ENCODE assay signal across 11 cellular contexts in genomic region chr10:96496281-96496925, GRCh38. TPM values are rescaled to one million over a fixed set of nuclear protein-coding genes. Genes with fewer than 3 reads are reported as not detected.
DNase-seq lines count a peak whose midpoint lies in the region; ATAC-seq and TF ChIP-seq lines count a peak whose summit lies in the region.
"Had no signal": no experiment of that assay in that cellular context is flagged by ENCODE, and none has a peak within 500 bp of the region (broad histone marks: within the 10 kb centered on the region; RNA-seq: fewer than 3 reads in every experiment).

No MANE protein-coding gene starts in this region.

- DNase-seq in Daoy (ENCODE audit: low read depth) (peak; percentile 30), Kasumi-1 (lab: John Stamatoyannopoulos, UW) (peak; percentile 71 to 72), cardiac fibroblast (ENCODE audit: low read depth in 2 of 2) (peak; percentile 42 to 44), left lobe of liver (ENCODE audit: low spot score) (no peak), Ammon's horn (ENCODE audit: low spot score) (no peak), activated T-cell treated with anti-CD3 and anti-CD28 coated beads for 4 hours (no peak), RPMI8226 (no peak)
- DNase-seq: activated CD4-positive, alpha-beta T cell treated with anti-CD3 and anti-CD28 coated beads, Interleukin-2, amount 50 U/mL, for 48 hours had no signal

- no peak for TF ChIP-seq CTCF in cardiac fibroblast (IDR thresholded peaks at IDR 0.05; ENCODE audit: low read depth, low read length)

- peak; percentile 53 for ATAC-seq in left lobe of liver
- ATAC-seq in GM21526 (IDR thresholded peaks at IDR 0.05; ENCODE audit: low FRiP score, unreplicated experiment), result no peak

- no peak overlapping the region for H3K4me3 ChIP-seq in cardiac fibroblast (replicated peaks in 1 of 2; ENCODE audit: low read depth in 2 of 2, low read length in 2 of 2)
- H3K4me3 ChIP-seq: SK-N-MC had no signal

RNA-seq across cellular contexts. Expression of gene TLL2, which starts 17.3 kb away (rescaled TPM):
- total RNA-seq in Daoy (2014; rRNA removed; shearing (Covaris generic)), result 0.15 and 0.29 TPM in 2 replicates
- total RNA-seq in left lobe of liver, result not detected
- total RNA-seq: subcutaneous adipose tissue had no signal

Comparison
In these comparisons a context has a peak if more than half of its experiments do, and no peak if none do; other contexts are left out.
1. DNase-seq: peak in Daoy (single experiment), Kasumi-1 (2 of 2) and cardiac fibroblast (2 of 2); none in left lobe of liver (single experiment), Ammon's horn (single experiment), activated T-cell treated with anti-CD3 and anti-CD28 coated beads for 4 hours (single experiment) and RPMI8226 (single experiment).